22 cellular contexts compared by ENCODE assay signal in the genomic region with DNA sequence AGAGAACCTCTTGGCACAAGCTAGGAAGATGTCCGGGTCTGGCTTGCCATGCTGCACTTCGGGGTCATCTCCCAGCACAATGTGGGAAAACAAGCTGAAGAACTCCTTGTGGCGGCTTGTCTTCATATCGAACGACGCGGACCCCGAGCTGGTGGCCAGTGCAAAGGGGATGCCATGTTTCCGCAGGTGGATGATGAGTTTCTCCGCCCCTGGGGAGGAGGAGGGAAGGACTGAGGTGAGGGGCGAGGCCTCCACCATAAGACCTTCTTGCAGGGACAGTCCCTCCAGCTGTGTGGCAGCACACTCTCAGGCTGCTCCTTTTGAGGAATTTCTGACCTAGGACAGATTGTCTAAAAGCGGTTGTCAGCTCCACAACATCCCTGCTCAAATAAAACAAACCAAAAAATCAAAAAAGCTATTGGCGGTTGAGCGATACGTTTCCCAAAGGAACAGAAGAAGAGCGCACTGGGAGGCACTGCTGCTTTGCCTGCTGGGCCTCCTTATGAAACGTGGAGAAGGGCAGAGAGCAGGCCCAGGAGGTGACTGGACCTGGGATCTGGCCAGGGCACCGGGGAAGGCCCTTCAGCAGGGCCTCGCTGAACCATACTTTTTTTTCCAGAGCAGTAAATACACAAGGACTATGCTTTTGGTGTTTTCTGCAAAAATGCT.
"Had no signal": no experiment of that assay in that cellular context is flagged by ENCODE, and none has a peak within 500 bp of the region (broad histone marks: within the 10 kb centered on the region; RNA-seq: fewer than 3 reads in every experiment).

No MANE protein-coding gene starts in this region.

- H3K36me3 Mint-ChIP-seq: natural killer cell had no signal

- DNase-seq: dorsolateral prefrontal cortex; effector CD8-positive, alpha-beta T cell; endodermal cell; foreskin fibroblast; gastrocnemius medialis; heart left ventricle; hippocampal formation; natural killer cell; posterior cingulate gyrus; psoas muscle; right cardiac atrium; spleen; stimulated activated CD4-positive, alpha-beta T cell treated with anti-CD3 and anti-CD28 coated beads, Interleukin-4, amount 100 ng/mL, for 4 hours; stimulated activated naive CD8-positive, alpha-beta T cell treated with anti-CD3 and anti-CD28 coated beads, Interleukin-15, Interleukin-2, amounts not matched to agents 100 U/mL and 50 U/mL, for 24 hours; substantia nigra; testis; tibial artery had no signal

- H3K4me3 Mint-ChIP-seq: endodermal cell; memory B cell; natural killer cell; stimulated activated memory B cell treated with anti-CD40 and anti-IgM and Interleukin-4, amounts not matched to agents 10 μg/mL and 1 μg/mL and 100 μg/mL, for 72 hours; type B pancreatic cell had no signal

- H3K27me3 Mint-ChIP-seq: memory B cell; stimulated activated memory B cell treated with anti-CD40 and anti-IgM and Interleukin-4, amounts not matched to agents 10 μg/mL and 1 μg/mL and 100 μg/mL, for 72 hours; type B pancreatic cell had no signal

- H3K9me3 Mint-ChIP-seq: endodermal cell; memory B cell; natural killer cell; stimulated activated memory B cell treated with anti-CD40 and anti-IgM and Interleukin-4, amounts not matched to agents 10 μg/mL and 1 μg/mL and 100 μg/mL, for 72 hours; type B pancreatic cell had no signal

- H3K27ac Mint-ChIP-seq: endodermal cell; memory B cell; stimulated activated memory B cell treated with anti-CD40 and anti-IgM and Interleukin-4, amounts not matched to agents 10 μg/mL and 1 μg/mL and 100 μg/mL, for 72 hours; type B pancreatic cell had no signal

- H3K4me3 ChIP-seq: dorsolateral prefrontal cortex, gastrocnemius medialis, heart left ventricle, lung, psoas muscle, skin epidermis, spleen, testis, tibial artery had no signal
